1 cellular context compared by ENCODE assay signal in genomic region chr22:23857606-23858483, GRCh38.
TF ChIP-seq lines count a peak whose summit lies in the region.

TSS of gene SLC2A11 (plus strand) at chr22:23857875. CDS start at chr22:23858000, 125 bp downstream.

TF ChIP-seq in HepG2, 621 proteins besides CTCF, POLR2A, EP300 and RAD21 (continued from another document and continues in another):
- TF ChIP-seq ZNF280B (CRISPR knock-in tag; IDR thresholded peaks at IDR 0.05; ENCODE audit: borderline replicate concordance) (no peak), RELA (CRISPR knock-in tag; IDR thresholded peaks at IDR 0.05) (no peak), ZNF317 (CRISPR knock-in tag; IDR thresholded peaks at IDR 0.05) (peak; percentile 43; the same call in 1 of the 2 replicates), PRPF4 (IDR thresholded peaks at IDR 0.05; ENCODE audit: low read depth, low read length, poor library complexity, severe bottlenecking) (no peak), ZNF652 (CRISPR knock-in tag; IDR thresholded peaks at IDR 0.05; ENCODE audit: borderline replicate concordance, low read depth) (no peak), ZNF605 (CRISPR knock-in tag; IDR thresholded peaks at IDR 0.05) (no peak), NFKB2 (CRISPR knock-in tag; IDR thresholded peaks at IDR 0.05; ENCODE audit: borderline replicate concordance) (peak; percentile 92; the same call in 1 of the 2 replicates), ZBTB39 (CRISPR knock-in tag; IDR thresholded peaks at IDR 0.05) (no peak), PAF1 (CRISPR knock-in tag; IDR thresholded peaks at IDR 0.05) (no peak), NFRKB (IDR thresholded peaks at IDR 0.05) (no peak), ZFP1 (CRISPR knock-in tag; IDR thresholded peaks at IDR 0.05) (no peak; the same call in 1 of the 2 replicates), SAP130 (CRISPR knock-in tag; IDR thresholded peaks at IDR 0.05; ENCODE audit: low read depth) (peak; percentile 77), AGO1 (IDR thresholded peaks at IDR 0.05; ENCODE audit: low read depth, low read length, poor library complexity, severe bottlenecking) (peak; percentile 38), ZNF747 (CRISPR knock-in tag; IDR thresholded peaks at IDR 0.05; ENCODE audit: borderline replicate concordance) (peak; percentile 54; the same call in 1 of the 2 replicates), ZNF263 (CRISPR knock-in tag; IDR thresholded peaks at IDR 0.05) (0 out of 2 replicates have a peak, but pooled peaks have one; percentile 48), FUBP1 (CRISPR knock-in tag; IDR thresholded peaks at IDR 0.05; ENCODE audit: borderline replicate concordance) (no peak), FIP1L1 (IDR thresholded peaks at IDR 0.05; ENCODE audit: borderline replicate concordance, insufficient read depth, low read depth, low read length) (no peak), TFAP4 (IDR thresholded peaks at IDR 0.05; ENCODE audit: borderline replicate concordance, low read depth) (peak; percentile 89; the same call in 1 of the 2 replicates), TFE3 (CRISPR knock-in tag; IDR thresholded peaks at IDR 0.05) (0 out of 2 replicates have a peak, but pooled peaks have one; percentile 53), RFXAP (CRISPR knock-in tag; IDR thresholded peaks at IDR 0.05; ENCODE audit: borderline replicate concordance) (peak; percentile 71; the same call in 1 of the 2 replicates), KDM3A (CRISPR knock-in tag; IDR thresholded peaks at IDR 0.05; ENCODE audit: low read depth) (no peak), CENPBD1 (CRISPR knock-in tag; IDR thresholded peaks at IDR 0.05; ENCODE audit: borderline replicate concordance, low read depth) (no peak), MED1 (CRISPR knock-in tag; IDR thresholded peaks at IDR 0.05) (peak; percentile 52), SNAI1 (CRISPR knock-in tag; IDR thresholded peaks at IDR 0.05; ENCODE audit: borderline replicate concordance) (no peak), ZNF451 (CRISPR knock-in tag; IDR thresholded peaks at IDR 0.05) (peak; percentile 57; the same call in 1 of the 2 replicates), ZNF781 (CRISPR knock-in tag; IDR thresholded peaks at IDR 0.05; ENCODE audit: borderline replicate concordance, not compliant biosample characterization) (peak; percentile 24), ZNF766 (CRISPR knock-in tag; IDR thresholded peaks at IDR 0.05; ENCODE audit: borderline replicate concordance) (peak; percentile 45; the same call in 1 of the 2 replicates), ZBTB20 (CRISPR knock-in tag; IDR thresholded peaks at IDR 0.05; ENCODE audit: borderline replicate concordance, low read depth) (no peak), MAFK (conservative IDR thresholded peaks at IDR 0.05 in 1 of 2, IDR thresholded peaks at IDR 0.05 in 1 of 2; ENCODE audit: low read length in 2 of 2) (peak in 1 of 2 experiments; percentile 61; a peak in 2 of 4 replicates), GTF3A (CRISPR knock-in tag; conservative IDR thresholded peaks at IDR 0.05) (no peak), KDM2A (CRISPR knock-in tag; IDR thresholded peaks at IDR 0.05; ENCODE audit: borderline replicate concordance, low read depth) (0 out of 2 replicates have a peak, but pooled peaks have one; percentile 26), RNF219 (CRISPR knock-in tag; IDR thresholded peaks at IDR 0.05) (no peak), DRAP1 (CRISPR knock-in tag; IDR thresholded peaks at IDR 0.05) (peak; percentile 82), ZFP41 (CRISPR knock-in tag; IDR thresholded peaks at IDR 0.05; ENCODE audit: borderline replicate concordance) (peak; percentile 79; the same call in 1 of the 2 replicates), NKX3-1 (CRISPR knock-in tag; IDR thresholded peaks at IDR 0.05) (peak; percentile 60; the same call in 1 of the 2 replicates), ZNF639 (CRISPR knock-in tag; conservative IDR thresholded peaks at IDR 0.05) (0 out of 2 replicates have a peak, but pooled peaks have one; percentile 32), ATF1 (CRISPR knock-in tag; IDR thresholded peaks at IDR 0.05) (no peak), ATF2 (CRISPR knock-in tag; IDR thresholded peaks at IDR 0.05) (no peak), ZNF883 (CRISPR knock-in tag; IDR thresholded peaks at IDR 0.05; ENCODE audit: not compliant biosample characterization) (peak; percentile 15), POGK (CRISPR knock-in tag; conservative IDR thresholded peaks at IDR 0.05) (0 out of 2 replicates have a peak, but pooled peaks have one; percentile 65), ZNF576 (CRISPR knock-in tag; IDR thresholded peaks at IDR 0.05) (no peak)
